Comparison of ENCODE assay signal across 20 cellular contexts in genomic region chr6:11665636-11666335, GRCh38.
"Had no signal": no experiment of that assay in that cellular context is flagged by ENCODE, and none has a peak within 500 bp of the region (broad histone marks: within the 10 kb centered on the region; RNA-seq: fewer than 3 reads in every experiment).

No MANE protein-coding gene starts in this region.

- H3K4me1 ChIP-seq: pancreas, stomach had no signal

- H3K36me3 Mint-ChIP-seq: activated naive CD8-positive, alpha-beta T cell treated with anti-CD3 and anti-CD28 coated beads, Interleukin-2, amount 10 ng/mL, durations not matched to agents 7 days and 5 days; brain; natural killer cell; T-cell had no signal

- H3K9me3 ChIP-seq: pancreas, stomach had no signal

- H3K27me3 ChIP-seq: pancreas, stomach had no signal

- H3K27ac Mint-ChIP-seq: activated B cell treated with CpG ODN at 0.5 μM for 24 hours; activated naive CD8-positive, alpha-beta T cell treated with anti-CD3 and anti-CD28 coated beads, Interleukin-2, amount 10 ng/mL, durations not matched to agents 7 days and 5 days; brain; natural killer cell; T-cell had no signal

- ATAC-seq: natural killer cell, pancreas, sciatic nerve, T-cell had no signal

- H3K9me3 Mint-ChIP-seq: activated naive CD8-positive, alpha-beta T cell treated with anti-CD3 and anti-CD28 coated beads, Interleukin-2, amount 10 ng/mL, durations not matched to agents 7 days and 5 days; natural killer cell had no signal

- DNase-seq: activated B cell treated with CpG ODN at 0.5 μM for 24 hours; activated CD4-positive, alpha-beta T cell treated with anti-CD3 and anti-CD28 coated beads, Interleukin-2, amount 50 U/mL, for 1 hour; activated CD8-positive, alpha-beta memory T cell treated with anti-CD3 and anti-CD28 coated beads, Interleukin-2, amount 50 U/mL, for 4 hours; activated gamma-delta T cell treated with Interleukin-2 at 50 U/mL for 16 hours; activated naive CD8-positive, alpha-beta T cell treated with anti-CD3 and anti-CD28 coated beads, Interleukin-2, amount 10 ng/mL, durations not matched to agents 7 days and 5 days; activated T-cell treated with anti-CD3 and anti-CD28 coated beads, Interleukin-2, amount 50 U/mL, for 48 hours; central memory CD4-positive, alpha-beta T cell; dorsolateral prefrontal cortex; foreskin melanocyte; glutamatergic neuron; hypothalamus; natural killer cell; pancreas; stomach; T-cell had no signal

- H3K4me3 ChIP-seq: dorsolateral prefrontal cortex, lung, pancreas, stomach had no signal

- H3K36me3 ChIP-seq: pancreas, stomach had no signal

- H3K27ac ChIP-seq: dorsolateral prefrontal cortex, pancreas, stomach had no signal

- FAIRE-seq: colon, keratinocyte, pancreas had no signal

- H3K4me3 Mint-ChIP-seq: activated B cell treated with CpG ODN at 0.5 μM for 24 hours; activated naive CD8-positive, alpha-beta T cell treated with anti-CD3 and anti-CD28 coated beads, Interleukin-2, amount 10 ng/mL, durations not matched to agents 7 days and 5 days; brain; natural killer cell; T-cell had no signal

- H3K4me1 Mint-ChIP-seq: activated B cell treated with CpG ODN at 0.5 μM for 24 hours; activated naive CD8-positive, alpha-beta T cell treated with anti-CD3 and anti-CD28 coated beads, Interleukin-2, amount 10 ng/mL, durations not matched to agents 7 days and 5 days; brain; natural killer cell; T-cell had no signal
